ENCODE assay signal across 39 cellular contexts in genomic region chr2:106771811-106772210, GRCh38.
"Had no signal": no experiment of that assay in that cellular context is flagged by ENCODE, and none has a peak within 500 bp of the region (broad histone marks: within the 10 kb centered on the region; RNA-seq: fewer than 3 reads in every experiment).

No MANE protein-coding gene starts in this region.

- H3K36me3 Mint-ChIP-seq: activated naive CD4-positive, alpha-beta T cell treated with anti-CD3 and anti-CD28 coated beads, Interleukin-2, amount 10 ng/mL, durations not matched to agents 7 days and 5 days; activated naive CD4-positive, alpha-beta T cell treated with anti-CD3 and anti-CD28 coated beads, Interleukin-2, amount 50 U/mL, for 24 hours; activated naive CD4-positive, alpha-beta T cell treated with anti-CD3 and anti-CD28 coated beads, Interleukin-2, amount 50 U/mL, for 72 hours; activated naive CD8-positive, alpha-beta T cell; activated naive CD8-positive, alpha-beta T cell treated with anti-CD3 and anti-CD28 coated beads for 36 hours; activated naive CD8-positive, alpha-beta T cell treated with anti-CD3 and anti-CD28 coated beads, Interleukin-2, amount 10 ng/mL, durations not matched to agents 7 days and 5 days had no signal

- H3K4me1 ChIP-seq: adrenal gland, ascending aorta, body of pancreas, breast epithelium had no signal

- ATAC-seq: activated naive CD4-positive, alpha-beta T cell treated with anti-CD3 and anti-CD28 coated beads, Interleukin-2, amount 50 U/mL, for 72 hours; activated naive CD8-positive, alpha-beta T cell treated with anti-CD3 and anti-CD28 coated beads, Interleukin-2, amount 50 U/mL, for 24 hours; activated T-cell treated with anti-CD3 and anti-CD28 coated beads, Interleukin-2, amount 50 U/mL, for 4 hours; activated T-cell treated with anti-CD3 and anti-CD28 coated beads, Interleukin-2, amount 50 U/mL, for 72 hours; activated T-helper 17 cell treated with anti-CD3 and anti-CD28 coated beads, Interleukin-2, amount 50 U/mL, for 72 hours; body of pancreas had no signal

- H3K27me3 ChIP-seq: adrenal gland, ascending aorta, body of pancreas, brain microvascular endothelial cell, breast epithelium, cardiac muscle cell had no signal

- H3K4me3 ChIP-seq: adrenal gland, ascending aorta, body of pancreas, breast epithelium, cardiac muscle cell had no signal

- H3K27me3 Mint-ChIP-seq: activated naive CD4-positive, alpha-beta T cell treated with anti-CD3 and anti-CD28 coated beads, Interleukin-2, amount 10 ng/mL, durations not matched to agents 7 days and 5 days; activated T-cell treated with anti-CD3 and anti-CD28 coated beads, Interleukin-2, amount 50 U/mL, for 24 hours had no signal

- H3K9me3 ChIP-seq: adrenal gland, ascending aorta had no signal

- H3K9me3 Mint-ChIP-seq: activated naive CD4-positive, alpha-beta T cell treated with anti-CD3 and anti-CD28 coated beads for 36 hours; activated naive CD4-positive, alpha-beta T cell treated with anti-CD3 and anti-CD28 coated beads, Interleukin-2, amount 10 ng/mL, durations not matched to agents 7 days and 5 days; activated naive CD4-positive, alpha-beta T cell treated with anti-CD3 and anti-CD28 coated beads, Interleukin-2, amount 50 U/mL, for 24 hours; activated naive CD8-positive, alpha-beta T cell treated with anti-CD3 and anti-CD28 coated beads for 36 hours; activated naive CD8-positive, alpha-beta T cell treated with anti-CD3 and anti-CD28 coated beads, Interleukin-2, amount 10 ng/mL, durations not matched to agents 7 days and 5 days; activated T-cell treated with anti-CD3 and anti-CD28 coated beads, Interleukin-2, amount 50 U/mL, for 4 hours; activated T-helper 1 cell treated with anti-CD3 and anti-CD28 coated beads, Interleukin-12 subunit alpha, Interleukin-12 subunit beta, Interleukin-2, Interleukin-4 antibody, amounts not matched to agents 30 ng/mL and 10 ng/mL and 1 ng/mL, durations not matched to agents 14 hours and 24 hours and 36 hours; activated T-helper 17 cell treated with anti-CD3 and anti-CD28 coated beads, Interleukin-2, amount 50 U/mL, for 72 hours; activated T-helper 2 cell treated with anti-CD3 and anti-CD28 coated beads, Interferon-gamma antibody, Interleukin-2, Interleukin-4, amounts not matched to agents 10 μg/mL and 5 μg/mL and 100 μg/mL, durations not matched to agents 14 hours and 24 hours and 36 hours had no signal

- H3K4me3 Mint-ChIP-seq: activated naive CD4-positive, alpha-beta T cell treated with anti-CD3 and anti-CD28 coated beads for 36 hours; activated naive CD4-positive, alpha-beta T cell treated with anti-CD3 and anti-CD28 coated beads, Interleukin-2, amount 10 ng/mL, durations not matched to agents 7 days and 5 days; activated naive CD4-positive, alpha-beta T cell treated with anti-CD3 and anti-CD28 coated beads, Interleukin-2, amount 50 U/mL, for 24 hours; activated naive CD8-positive, alpha-beta T cell; activated naive CD8-positive, alpha-beta T cell treated with anti-CD3 and anti-CD28 coated beads for 36 hours; activated naive CD8-positive, alpha-beta T cell treated with anti-CD3 and anti-CD28 coated beads, Interleukin-2, amount 10 ng/mL, durations not matched to agents 7 days and 5 days; activated naive CD8-positive, alpha-beta T cell treated with anti-CD3 and anti-CD28 coated beads, Interleukin-2, amount 50 U/mL, for 24 hours; activated T-cell treated with anti-CD3 and anti-CD28 coated beads, Interleukin-2, amount 50 U/mL, for 24 hours; activated T-cell treated with anti-CD3 and anti-CD28 coated beads, Interleukin-2, amount 50 U/mL, for 4 hours; activated T-cell treated with anti-CD3 and anti-CD28 coated beads, Interleukin-2, amount 50 U/mL, for 72 hours; activated T-helper 1 cell treated with anti-CD3 and anti-CD28 coated beads, Interleukin-12 subunit alpha, Interleukin-12 subunit beta, Interleukin-2, Interleukin-4 antibody, amounts not matched to agents 30 ng/mL and 10 ng/mL and 1 ng/mL, durations not matched to agents 14 hours and 24 hours and 36 hours; activated T-helper 17 cell treated with anti-CD3 and anti-CD28 coated beads, Interleukin-2, amount 50 U/mL, for 72 hours; brain; central memory CD8-positive, alpha-beta T cell had no signal

- H3K27ac ChIP-seq: adrenal gland, ascending aorta, body of pancreas, brain microvascular endothelial cell, breast epithelium, cardiac muscle cell had no signal

- DNase-seq: activated effector memory CD4-positive, alpha-beta T cell treated with anti-CD3 and anti-CD28 coated beads, Interleukin-2, amount 50 U/mL, for 16 hours; activated effector memory CD4-positive, alpha-beta T cell treated with Interleukin-2 at 50 U/mL for 16 hours; activated gamma-delta T cell; activated gamma-delta T cell treated with Interleukin-2 at 50 U/mL for 16 hours; activated naive CD4-positive, alpha-beta T cell; activated naive CD4-positive, alpha-beta T cell treated with anti-CD3 and anti-CD28 coated beads for 36 hours; activated naive CD4-positive, alpha-beta T cell treated with anti-CD3 and anti-CD28 coated beads, Interleukin-2, amount 10 ng/mL, durations not matched to agents 7 days and 5 days; activated naive CD4-positive, alpha-beta T cell treated with anti-CD3 and anti-CD28 coated beads, Interleukin-2, amount 50 U/mL, for 16 hours; activated naive CD4-positive, alpha-beta T cell treated with Interleukin-2 at 50 U/mL for 16 hours; activated naive CD8-positive, alpha-beta T cell treated with anti-CD3 and anti-CD28 coated beads for 36 hours; activated naive CD8-positive, alpha-beta T cell treated with anti-CD3 and anti-CD28 coated beads, Interleukin-2, amount 10 ng/mL, durations not matched to agents 7 days and 5 days; activated naive CD8-positive, alpha-beta T cell treated with anti-CD3 and anti-CD28 coated beads, Interleukin-2, amount 50 U/mL, for 24 hours; activated T-cell treated with anti-CD3 and anti-CD28 coated beads for 4 hours; activated T-cell treated with anti-CD3 and anti-CD28 coated beads, Interleukin-2, amount 50 U/mL, for 1 hour; activated T-cell treated with anti-CD3 and anti-CD28 coated beads, Interleukin-2, amount 50 U/mL, for 24 hours; activated T-cell treated with anti-CD3 and anti-CD28 coated beads, Interleukin-2, amount 50 U/mL, for 4 hours; activated T-cell treated with anti-CD3 and anti-CD28 coated beads, Interleukin-2, amount 50 U/mL, for 48 hours; activated T-cell treated with anti-CD3 and anti-CD28 coated beads, Interleukin-2, amount 50 U/mL, for 72 hours; adrenal gland; amniotic stem cell; amygdala; anterior cingulate cortex; aorta; body of pancreas; brain microvascular endothelial cell; caudate nucleus; central memory CD4-positive, alpha-beta T cell; cerebellar nuclear complex had no signal

- H3K27ac Mint-ChIP-seq: activated naive CD4-positive, alpha-beta T cell treated with anti-CD3 and anti-CD28 coated beads for 36 hours; activated naive CD4-positive, alpha-beta T cell treated with anti-CD3 and anti-CD28 coated beads, Interleukin-2, amount 10 ng/mL, durations not matched to agents 7 days and 5 days; activated naive CD4-positive, alpha-beta T cell treated with anti-CD3 and anti-CD28 coated beads, Interleukin-2, amount 50 U/mL, for 24 hours; activated naive CD4-positive, alpha-beta T cell treated with anti-CD3 and anti-CD28 coated beads, Interleukin-2, amount 50 U/mL, for 72 hours; activated naive CD8-positive, alpha-beta T cell; activated naive CD8-positive, alpha-beta T cell treated with anti-CD3 and anti-CD28 coated beads for 36 hours; activated naive CD8-positive, alpha-beta T cell treated with anti-CD3 and anti-CD28 coated beads, Interleukin-2, amount 10 ng/mL, durations not matched to agents 7 days and 5 days; activated naive CD8-positive, alpha-beta T cell treated with anti-CD3 and anti-CD28 coated beads, Interleukin-2, amount 50 U/mL, for 24 hours; activated T-cell treated with anti-CD3 and anti-CD28 coated beads, Interleukin-2, amount 50 U/mL, for 24 hours; activated T-cell treated with anti-CD3 and anti-CD28 coated beads, Interleukin-2, amount 50 U/mL, for 72 hours; activated T-helper 1 cell treated with anti-CD3 and anti-CD28 coated beads, Interleukin-12 subunit alpha, Interleukin-12 subunit beta, Interleukin-2, Interleukin-4 antibody, amounts not matched to agents 30 ng/mL and 10 ng/mL and 1 ng/mL, durations not matched to agents 14 hours and 24 hours and 36 hours; activated T-helper 17 cell treated with anti-CD3 and anti-CD28 coated beads, Interleukin-2, amount 50 U/mL, for 72 hours; activated T-helper 2 cell treated with anti-CD3 and anti-CD28 coated beads, Interferon-gamma antibody, Interleukin-2, Interleukin-4, amounts not matched to agents 10 μg/mL and 5 μg/mL and 100 μg/mL, durations not matched to agents 14 hours and 24 hours and 36 hours; brain had no signal

- H3K4me1 Mint-ChIP-seq: activated naive CD4-positive, alpha-beta T cell treated with anti-CD3 and anti-CD28 coated beads, Interleukin-2, amount 10 ng/mL, durations not matched to agents 7 days and 5 days; activated naive CD4-positive, alpha-beta T cell treated with anti-CD3 and anti-CD28 coated beads, Interleukin-2, amount 50 U/mL, for 24 hours; activated naive CD8-positive, alpha-beta T cell treated with anti-CD3 and anti-CD28 coated beads for 36 hours; activated naive CD8-positive, alpha-beta T cell treated with anti-CD3 and anti-CD28 coated beads, Interleukin-2, amount 10 ng/mL, durations not matched to agents 7 days and 5 days; activated naive CD8-positive, alpha-beta T cell treated with anti-CD3 and anti-CD28 coated beads, Interleukin-2, amount 50 U/mL, for 24 hours; activated T-helper 17 cell treated with anti-CD3 and anti-CD28 coated beads, Interleukin-2, amount 50 U/mL, for 72 hours; central memory CD8-positive, alpha-beta T cell had no signal

- H3K36me3 ChIP-seq: adrenal gland, ascending aorta, brain microvascular endothelial cell, breast epithelium, cardiac muscle cell had no signal
